17 cellular contexts compared by ENCODE assay signal in genomic region chr6:136188492-136188891, GRCh38.
DNase-seq lines count a peak whose midpoint lies in the region; ATAC-seq and TF ChIP-seq lines count a peak whose summit lies in the region.
"Had no signal": no experiment of that assay in that cellular context is flagged by ENCODE, and none has a peak within 500 bp of the region (broad histone marks: within the 10 kb centered on the region; RNA-seq: fewer than 3 reads in every experiment).

No MANE protein-coding gene starts in this region.

- no peak overlapping the region for H3K4me3 ChIP-seq in SK-N-SH (ENCODE audit: low read depth in 2 of 2, low read length in 1 of 2)
- no peak overlapping the region for H3K4me3 ChIP-seq in neural progenitor cell
- H3K4me3 ChIP-seq: BLaER1 had no signal

- H4K20me1 ChIP-seq in SK-N-SH (ENCODE audit: insufficient read depth) (no peaks in the 10 kb centered on the region), neural progenitor cell (ENCODE audit: low read depth) (no peaks in the 10 kb centered on the region)
- H4K20me1 ChIP-seq: BLaER1 had no signal

- no peaks in the 10 kb centered on the region for H3K79me2 ChIP-seq in SK-N-SH (ENCODE audit: insufficient read depth)
- H3K79me2 ChIP-seq in neural progenitor cell (ENCODE audit: low read depth) = no peaks in the 10 kb centered on the region

- TF ChIP-seq CTCF in SK-N-SH (IDR thresholded peaks at IDR 0.05) (no peak), neural progenitor cell (IDR thresholded peaks at IDR 0.05) (no peak)

- H3K27ac Mint-ChIP-seq in neural progenitor cell = no peak overlapping the region
- H3K27ac Mint-ChIP-seq: CD8-positive, alpha-beta memory T cell; H9 had no signal

- CTCF ChIA-PET in SK-N-SH (lab: Yijun Ruan, JAX) = interaction anchor here (0.6 to 1.6 kb wide), 4 partner anchors 13 to 652 kb away, joined by 3 to 4 read pairs (median 4); no protein-coding TSS in a partner anchor

- H3K27ac ChIP-seq in SK-N-SH (ENCODE audit: low read depth in 2 of 2, low read length in 1 of 2) (no peak overlapping the region), neural progenitor cell (no peak overlapping the region)
- H3K27ac ChIP-seq: 22Rv1, BLaER1 had no signal

- no peaks in the 10 kb centered on the region for H3K9me3 Mint-ChIP-seq in neural progenitor cell
- H3K9me3 Mint-ChIP-seq: CD8-positive, alpha-beta memory T cell; H9 had no signal

- H3K4me2 ChIP-seq in SK-N-SH (no peak overlapping the region), neural progenitor cell (no peak overlapping the region)
- H3K4me2 ChIP-seq: BLaER1 had no signal

- TF ChIP-seq RAD21 in SK-N-SH (IDR thresholded peaks at IDR 0.05; ENCODE audit: low read length) = no peak

- H3K4me1 Mint-ChIP-seq in neural progenitor cell = peaks cover 28% of the 10 kb centered on the region
- H3K4me1 Mint-ChIP-seq: CD8-positive, alpha-beta memory T cell had no signal

- TF ChIP-seq EP300 in SK-N-SH (IDR thresholded peaks at IDR 0.05; ENCODE audit: borderline replicate concordance in 1 of 2, low read depth in 1 of 2, low read length in 1 of 2) = no peak

- no peak for ATAC-seq in SK-N-SH treated with all-trans-retinoic acid at 6 μM for 48 hours
- ATAC-seq in HG03159 (IDR thresholded peaks at IDR 0.05; ENCODE audit: unreplicated experiment) = no peak

- no peaks in the 10 kb centered on the region for H3K27me3 Mint-ChIP-seq in neural progenitor cell (ENCODE audit: insufficient read depth, low read depth)

- H3K36me3 ChIP-seq in SK-N-SH (replicated peaks in 1 of 2; ENCODE audit: control insufficient read depth in 1 of 2, insufficient read depth in 2 of 2, low read length in 1 of 2) (peaks cover 4 to 5% of the 10 kb centered on the region in 2 experiments), neural progenitor cell (no peaks in the 10 kb centered on the region)
- H3K36me3 ChIP-seq: BLaER1 had no signal

- H3K27me3 ChIP-seq in SK-N-SH (ENCODE audit: insufficient read depth) = no peaks in the 10 kb centered on the region
- no peaks in the 10 kb centered on the region for H3K27me3 ChIP-seq in neural progenitor cell
- H3K27me3 ChIP-seq: BLaER1 had no signal

- no peak overlapping the region for H3K4me3 Mint-ChIP-seq in neural progenitor cell
- H3K4me3 Mint-ChIP-seq: CD8-positive, alpha-beta memory T cell; H9 had no signal

- DNase-seq in NCI-H1092 treated with DMSO at 0.1 percent for 48 hours (lab: John Stamatoyannopoulos, UW) (peak; percentile 9), NCI-H1092 (lab: John Stamatoyannopoulos, UW) (no peak), SK-N-SH (peak; percentile 19), neural progenitor cell (ENCODE audit: low spot score) (peak; percentile 25), NCI-H1048 (lab: John Stamatoyannopoulos, UW) (no peak), occipital lobe (lab: John Stamatoyannopoulos, UW) (no peak)
- DNase-seq: AML-193; Caco-2; CD8-positive, alpha-beta memory T cell; DND-41; GF-D8; GOT3; H9 had no signal

- H3K9me2 ChIP-seq in SK-N-SH = no peaks in the 10 kb centered on the region

- no peak overlapping the region for H3K9ac ChIP-seq in SK-N-SH
- no peak overlapping the region for H3K9ac ChIP-seq in neural progenitor cell
- H3K9ac ChIP-seq: BLaER1 had no signal

- H3K4me1 ChIP-seq in SK-N-SH (ENCODE audit: control insufficient read depth in 1 of 2, insufficient read depth in 2 of 2, low read depth in 1 of 2, low read length in 1 of 2) (peaks cover 0 to 2% of the 10 kb centered on the region in 2 experiments; a peak in 2 of 4 replicates), neural progenitor cell (no peaks in the 10 kb centered on the region)

- H3K36me3 Mint-ChIP-seq in neural progenitor cell = no peaks in the 10 kb centered on the region
- H3K36me3 Mint-ChIP-seq: CD8-positive, alpha-beta memory T cell had no signal

- H3F3A ChIP-seq in SK-N-SH (replicated peaks; ENCODE audit: insufficient read depth) (no peaks in the 10 kb centered on the region), neural progenitor cell (ENCODE audit: low read depth) (no peaks in the 10 kb centered on the region)

- H2AFZ ChIP-seq in SK-N-SH (ENCODE audit: low read depth) (no peak overlapping the region), neural progenitor cell (replicated peaks) (no peak overlapping the region)

- POLR2A ChIA-PET in SK-N-SH (lab: Yijun Ruan, JAX) = interaction anchor here (0.7 kb wide), 1 partner anchor 14 kb away, joined by 3 read pairs; no protein-coding TSS in a partner anchor

- H3K9me3 ChIP-seq in SK-N-SH = no peaks in the 10 kb centered on the region
- no peaks in the 10 kb centered on the region for H3K9me3 ChIP-seq in neural progenitor cell (ENCODE audit: low read depth)
- H3K9me3 ChIP-seq: BLaER1, Caco-2 had no signal

- WGBS in SK-N-SH (ENCODE audit: low lambda C conversion rate) = 63% methylated on average over 2 of the region's 2 CpGs

TF ChIP-seq in SK-N-SH, 30 proteins besides CTCF, POLR2A, EP300 and RAD21 (continues in another document):
- TF ChIP-seq, protein P1, sequence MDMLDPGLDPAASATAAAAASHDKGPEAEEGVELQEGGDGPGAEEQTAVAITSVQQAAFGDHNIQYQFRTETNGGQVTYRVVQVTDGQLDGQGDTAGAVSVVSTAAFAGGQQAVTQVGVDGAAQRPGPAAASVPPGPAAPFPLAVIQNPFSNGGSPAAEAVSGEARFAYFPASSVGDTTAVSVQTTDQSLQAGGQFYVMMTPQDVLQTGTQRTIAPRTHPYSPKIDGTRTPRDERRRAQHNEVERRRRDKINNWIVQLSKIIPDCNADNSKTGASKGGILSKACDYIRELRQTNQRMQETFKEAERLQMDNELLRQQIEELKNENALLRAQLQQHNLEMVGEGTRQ (IDR thresholded peaks at IDR 0.05; ENCODE audit: borderline replicate concordance, low read depth, low read length) = no peak
- no peak for TF ChIP-seq TCF12 (IDR thresholded peaks at IDR 0.05)
- TF ChIP-seq ZBTB33 (IDR thresholded peaks at IDR 0.05; ENCODE audit: borderline replicate concordance, low read depth) = no peak
- no peak for TF ChIP-seq TEAD4 (IDR thresholded peaks at IDR 0.05; ENCODE audit: borderline replicate concordance, insufficient read depth)
- no peak for TF ChIP-seq FOXJ3 (CRISPR knock-in tag; IDR thresholded peaks at IDR 0.05)

TF ChIP-seq in SK-N-SH treated with all-trans-retinoic acid at 6 μM for 48 hours, 23 proteins besides CTCF, POLR2A, EP300 and RAD21:
- TF ChIP-seq RARB (CRISPR knock-in tag; IDR thresholded peaks at IDR 0.05) (no peak), ZNF565 (CRISPR knock-in tag; conservative IDR thresholded peaks at IDR 0.05; ENCODE audit: low read depth) (no peak)

Comparison
In these comparisons a context has a peak if more than half of its experiments do, and no peak if none do; other contexts are left out.
1. DNase-seq: peak in NCI-H1092 treated with DMSO at 0.1 percent for 48 hours (single experiment), SK-N-SH (single experiment) and neural progenitor cell (single experiment); none in NCI-H1092 (single experiment), NCI-H1048 (single experiment) and occipital lobe (single experiment).